Comparison of ENCODE assay signal across 18 cellular contexts in genomic region chr2:221129657-221130056, GRCh38.
"Had no signal": no experiment of that assay in that cellular context is flagged by ENCODE, and none has a peak within 500 bp of the region (broad histone marks: within the 10 kb centered on the region; RNA-seq: fewer than 3 reads in every experiment).

No MANE protein-coding gene starts in this region.

- H3K4me1 ChIP-seq: sigmoid colon had no signal

- H3K9me3 ChIP-seq: ovary, right atrium auricular region, sigmoid colon had no signal

- H3K27ac ChIP-seq: esophagus squamous epithelium, neural progenitor cell, ovary, right atrium auricular region, sigmoid colon had no signal

- H3K36me3 ChIP-seq: esophagus squamous epithelium, neural progenitor cell, ovary, right atrium auricular region, sigmoid colon had no signal

- H3K4me3 ChIP-seq: esophagus squamous epithelium, lung, neural progenitor cell, ovary, right atrium auricular region, sigmoid colon had no signal

- DNase-seq: dermis blood vessel endothelial cell; esophagus squamous epithelium; foreskin fibroblast; immature natural killer cell; left cardiac atrium; left ventricle myocardium superior; mesenchymal stem cell; midbrain; nucleus accumbens; ovary; sigmoid colon; small intestine; stimulated activated CD4-positive, alpha-beta T cell treated with anti-CD3 and anti-CD28 coated beads, Interleukin-12 subunit alpha, Interleukin-12 subunit beta, amount 100 ng/mL, for 4 hours; stimulated activated naive CD4-positive, alpha-beta T cell treated with Interleukin-2 at 50 U/mL for 16 hours; trophoblast cell had no signal

- ATAC-seq: left cardiac atrium, left ventricle myocardium superior had no signal

- H3K27me3 ChIP-seq: neural progenitor cell, ovary, right atrium auricular region, sigmoid colon had no signal
